In genomic region chr6:41580690-41581089, GRCh38 we compare ENCODE assay signal across 14 cellular contexts. TPM values are rescaled to one million over a fixed set of nuclear protein-coding genes. Genes with fewer than 3 reads are reported as not detected.
DNase-seq lines count a peak whose midpoint lies in the region; ATAC-seq and TF ChIP-seq lines count a peak whose summit lies in the region.
"Had no signal": no experiment of that assay in that cellular context is flagged by ENCODE, and none has a peak within 500 bp of the region (broad histone marks: within the 10 kb centered on the region; RNA-seq: fewer than 3 reads in every experiment).

No MANE protein-coding gene starts in this region.

- ATAC-seq in IMR-90 (ENCODE audit: low read depth) = no peak
- no peak for ATAC-seq in central memory CD8-positive, alpha-beta T cell (replicated peaks; ENCODE audit: extremely low read depth, poor library complexity, severe bottlenecking)

- CTCF ChIA-PET in Caco-2 (lab: Charles Lee) (no interaction called here), IMR-90 (lab: Yijun Ruan, JAX) (interaction anchor here (1.0 to 1.7 kb wide), 3 partner anchors 12 to 156 kb away, joined by 3 to 5 read pairs (median 5); no protein-coding TSS in a partner anchor)
- CTCF ChIA-PET in activated naive CD4-positive, alpha-beta T cell treated with anti-CD3 and anti-CD28 coated beads for 36 hours (lab: Charles Lee) = interaction anchor here (0.5 to 0.9 kb wide), 2 partner anchors 9 to 22 kb away, joined by 3 read pairs; no protein-coding TSS in a partner anchor

- no peak overlapping the region for H4K8ac ChIP-seq in IMR-90 (ENCODE audit: low read depth in 2 of 2, low read length in 2 of 2)

- dilution Hi-C loops in IMR-90 (cut with HindIII; ENCODE audit: low sequenced_read_pairs, unreplicated experiment) = no loop called here

- no peak overlapping the region for H3K23ac ChIP-seq in IMR-90 (ENCODE audit: low read depth, low read length)

- no peaks in the 10 kb centered on the region for H3K9me3 Mint-ChIP-seq in Caco-2 (ENCODE audit: unreplicated experiment)
- H3K9me3 Mint-ChIP-seq in central memory CD8-positive, alpha-beta T cell = no peaks in the 10 kb centered on the region
- H3K9me3 Mint-ChIP-seq in progenitor cell of endocrine pancreas (ENCODE audit: low read depth) = no peaks in the 10 kb centered on the region
- H3K9me3 Mint-ChIP-seq in activated naive CD4-positive, alpha-beta T cell treated with anti-CD3 and anti-CD28 coated beads for 36 hours = no peaks in the 10 kb centered on the region
- H3K9me3 Mint-ChIP-seq: CD4-positive, alpha-beta memory T cell had no signal

- H2AK9ac ChIP-seq in IMR-90 (replicated peaks; ENCODE audit: low read depth, low read length, poor library complexity) = peak overlapping the region; percentile 31

- H3K36me3 ChIP-seq in Caco-2 (ENCODE audit: control insufficient read depth, insufficient read depth, low read length) (peaks cover 10% of the 10 kb centered on the region; the same call in 1 of the 2 replicates), IMR-90 (ENCODE audit: control insufficient read depth, insufficient read depth, low read length) (peaks cover 6% of the 10 kb centered on the region; the same call in 1 of the 2 replicates)
- H3K36me3 ChIP-seq: BE2C had no signal

- no peak for TF ChIP-seq CTCF in Caco-2 (IDR thresholded peaks at IDR 0.05; ENCODE audit: insufficient read depth in 1 of 2, low read depth in 1 of 2, low read length in 1 of 2, severe bottlenecking in 1 of 2, unreplicated experiment in 1 of 2)
- no peak for TF ChIP-seq CTCF in IMR-90 (conservative IDR thresholded peaks at IDR 0.05; ENCODE audit: low read depth, low read length)
- no peak for TF ChIP-seq CTCF in progenitor cell of endocrine pancreas (IDR thresholded peaks at IDR 0.05; ENCODE audit: unreplicated experiment)

- H3K79me1 ChIP-seq in IMR-90 (ENCODE audit: low read depth in 1 of 2, low read length in 2 of 2) = peaks cover 10 to 48% of the 10 kb centered on the region in 2 experiments; a peak in 3 of 4 replicates

- H3K36me3 Mint-ChIP-seq in Caco-2 (ENCODE audit: insufficient read depth, unreplicated experiment) = peaks cover 86% of the 10 kb centered on the region
- H3K36me3 Mint-ChIP-seq in central memory CD8-positive, alpha-beta T cell (ENCODE audit: insufficient read depth) = peaks cover 5% of the 10 kb centered on the region
- peaks cover 11% of the 10 kb centered on the region for H3K36me3 Mint-ChIP-seq in progenitor cell of endocrine pancreas (ENCODE audit: insufficient read depth)
- H3K36me3 Mint-ChIP-seq in activated naive CD4-positive, alpha-beta T cell treated with anti-CD3 and anti-CD28 coated beads for 36 hours (ENCODE audit: low read depth) = peaks cover 3% of the 10 kb centered on the region

- H3K4me1 Mint-ChIP-seq in Caco-2 (ENCODE audit: low read depth, unreplicated experiment) = peaks cover 57% of the 10 kb centered on the region
- peaks cover 34% of the 10 kb centered on the region for H3K4me1 Mint-ChIP-seq in central memory CD8-positive, alpha-beta T cell
- peaks cover 55% of the 10 kb centered on the region for H3K4me1 Mint-ChIP-seq in progenitor cell of endocrine pancreas (ENCODE audit: low read depth)
- no peaks in the 10 kb centered on the region for H3K4me1 Mint-ChIP-seq in activated naive CD4-positive, alpha-beta T cell treated with anti-CD3 and anti-CD28 coated beads for 36 hours (ENCODE audit: low read depth)

- H4K5ac ChIP-seq in IMR-90 (ENCODE audit: low read depth, low read length) = no peak overlapping the region

- TF ChIP-seq RAD21 in IMR-90 (IDR thresholded peaks at IDR 0.05; ENCODE audit: low read length) = no peak

- H2BK5ac ChIP-seq in IMR-90 (ENCODE audit: low read depth, low read length, poor library complexity, severe bottlenecking) = no peak overlapping the region

- H3K9ac ChIP-seq in IMR-90 (ENCODE audit: low read depth, low read length) = no peak overlapping the region

- no peak overlapping the region for H3K4me3 Mint-ChIP-seq in Caco-2 (ENCODE audit: unreplicated experiment)
- no peak overlapping the region for H3K4me3 Mint-ChIP-seq in central memory CD8-positive, alpha-beta T cell
- H3K4me3 Mint-ChIP-seq in progenitor cell of endocrine pancreas (ENCODE audit: low read depth) = no peak overlapping the region
- H3K4me3 Mint-ChIP-seq in activated naive CD4-positive, alpha-beta T cell treated with anti-CD3 and anti-CD28 coated beads for 36 hours = no peak overlapping the region
- H3K4me3 Mint-ChIP-seq: CD4-positive, alpha-beta memory T cell had no signal

- in situ Hi-C loops in IMR-90 (cut with MboI; ENCODE audit: low sequenced_read_pairs) = loop anchor here (10.0 kb wide), 1 partner anchor 116 kb away; no protein-coding TSS in a partner anchor

- no peak overlapping the region for H2AFZ ChIP-seq in IMR-90 (replicated peaks; ENCODE audit: low read length, poor library complexity)

- H3K18ac ChIP-seq in IMR-90 (ENCODE audit: low read depth, low read length) = no peak overlapping the region

- no peak overlapping the region for H2BK120ac ChIP-seq in IMR-90 (ENCODE audit: low read depth, low read length)

- POLR2A ChIA-PET in Caco-2 (lab: Charles Lee) = no interaction called here
- POLR2A ChIA-PET in IMR-90 (lab: Charles Lee; ENCODE audit: unreplicated experiment) = no interaction called here

- H3K27ac ChIP-seq in IMR-90 (ENCODE audit: insufficient read depth, low read length) (no peak overlapping the region), caudate nucleus (ENCODE audit: low read depth, low read length) (no peak overlapping the region)

- intact Hi-C loops in Caco-2 (cut with micrococcal nuclease; ENCODE audit: unreplicated experiment) (no loop called here), IMR-90 (cut with micrococcal nuclease) (loop anchor here (1.0 to 2.0 kb wide), 2 partner anchors 34 to 117 kb away; partner anchors contain the start of gene FOXP4)
- intact Hi-C loops in activated naive CD4-positive, alpha-beta T cell treated with anti-CD3 and anti-CD28 coated beads for 36 hours (cut with micrococcal nuclease) = no loop called here

- H3K56ac ChIP-seq in IMR-90 (ENCODE audit: extremely low read depth, insufficient read depth, low read length) = no peak overlapping the region

- H3K27ac Mint-ChIP-seq in Caco-2 (ENCODE audit: unreplicated experiment) = peak overlapping the region; percentile 34
- peak overlapping the region; percentile 4 for H3K27ac Mint-ChIP-seq in central memory CD8-positive, alpha-beta T cell (ENCODE audit: low read depth)
- peak overlapping the region; percentile 67 for H3K27ac Mint-ChIP-seq in progenitor cell of endocrine pancreas
- no peak overlapping the region for H3K27ac Mint-ChIP-seq in activated naive CD4-positive, alpha-beta T cell treated with anti-CD3 and anti-CD28 coated beads for 36 hours
- H3K27ac Mint-ChIP-seq: CD4-positive, alpha-beta memory T cell had no signal

- no CpG with 5 or more reads among the region's 7 CpGs for WGBS in IMR-90 (ENCODE audit: extremely low coverage in 2 of 2, insufficient read length in 1 of 2), 2 experiments

- H4K91ac ChIP-seq in IMR-90 (ENCODE audit: insufficient read depth, low read depth, low read length) = no peak overlapping the region

- BruUV-seq in Caco-2 (replicated peaks; lab: Mats Ljungman, UMichigan) = no TSS peak
- no TSS peak for BruUV-seq in IMR-90 (replicated peaks; lab: Mats Ljungman, UMichigan)

- peaks cover 16% of the 10 kb centered on the region for H4K20me1 ChIP-seq in IMR-90 (ENCODE audit: insufficient read depth, low read length)

- H2BK20ac ChIP-seq in IMR-90 (ENCODE audit: low read depth, low read length) = no peak overlapping the region

- H3K4ac ChIP-seq in IMR-90 (ENCODE audit: low read depth, low read length) = no peak overlapping the region

- no peak for TF ChIP-seq POLR2A in IMR-90 (IDR thresholded peaks at IDR 0.05; ENCODE audit: low read depth, low read length)

- H3K4me1 ChIP-seq in Caco-2 (peaks cover 88% of the 10 kb centered on the region), IMR-90 (ENCODE audit: control insufficient read depth, insufficient read depth, low read length) (peaks cover 32% of the 10 kb centered on the region)

- no peak for DNase-seq in Caco-2
- no peak for DNase-seq in IMR-90
- no peak for DNase-seq in central memory CD8-positive, alpha-beta T cell (ENCODE audit: low spot score in 2 of 2)
- DNase-seq in progenitor cell of endocrine pancreas (ENCODE audit: low spot score, unreplicated experiment) = no peak
- DNase-seq in activated naive CD4-positive, alpha-beta T cell treated with anti-CD3 and anti-CD28 coated beads for 36 hours = no peak
- DNase-seq in caudate nucleus (lab: John Stamatoyannopoulos, UW) = no peak
- no peak for DNase-seq in GOT3 (lab: John Stamatoyannopoulos, UW)
- DNase-seq: CD4-positive, alpha-beta memory T cell; GF-D8; Karpas-422; NCI-H1105 treated with DMSO at 0.1 percent for 48 hours; NCI-H187 treated with DMSO at 0.1 percent for 48 hours; NCI-H748 treated with DMSO at 0.1 percent for 48 hours had no signal

- H3K9me3 ChIP-seq in Caco-2 (no peaks in the 10 kb centered on the region), IMR-90 (ENCODE audit: control insufficient read depth, insufficient read depth, low read length) (no peaks in the 10 kb centered on the region)
- H3K9me3 ChIP-seq: BE2C had no signal

- H3K14ac ChIP-seq in IMR-90 (replicated peaks; ENCODE audit: low read depth, low read length) = 0 out of 2 replicates have a peak overlapping the region, but pooled peaks have one; percentile 6

- H3K4me2 ChIP-seq in IMR-90 (ENCODE audit: low read depth, low read length) = no peak overlapping the region

- H3K27me3 Mint-ChIP-seq in Caco-2 (ENCODE audit: insufficient read depth, unreplicated experiment) (no peaks in the 10 kb centered on the region), progenitor cell of endocrine pancreas (no peaks in the 10 kb centered on the region)
- no peaks in the 10 kb centered on the region for H3K27me3 Mint-ChIP-seq in central memory CD8-positive, alpha-beta T cell
- no peaks in the 10 kb centered on the region for H3K27me3 Mint-ChIP-seq in activated naive CD4-positive, alpha-beta T cell treated with anti-CD3 and anti-CD28 coated beads for 36 hours (ENCODE audit: low read depth)
- H3K27me3 Mint-ChIP-seq: CD4-positive, alpha-beta memory T cell had no signal

- H3K9me1 ChIP-seq in IMR-90 (ENCODE audit: insufficient read depth, low read length) = peaks cover 33% of the 10 kb centered on the region

- no peak overlapping the region for H2BK15ac ChIP-seq in IMR-90 (ENCODE audit: low read depth, low read length)

- H3K4me3 ChIP-seq in Caco-2 (ENCODE audit: low read depth, low read length) (no peak overlapping the region), IMR-90 (ENCODE audit: insufficient read depth, low read depth, low read length) (no peak overlapping the region)

- H3K27me3 ChIP-seq in Caco-2 (replicated peaks; ENCODE audit: control insufficient read depth, insufficient read depth, low read length) (no peaks in the 10 kb centered on the region), IMR-90 (ENCODE audit: control insufficient read depth, insufficient read depth, low read length) (no peaks in the 10 kb centered on the region)
- H3K27me3 ChIP-seq: BE2C had no signal

- H2AK5ac ChIP-seq in IMR-90 (ENCODE audit: low read depth, low read length) = 0 out of 2 replicates have a peak overlapping the region, but pooled peaks have one; percentile 28

RNA-seq across cellular contexts. Expression of gene FOXP4, which starts 34.5 kb away (rescaled TPM):
- total RNA-seq in Caco-2 (2022) (108 and 117 TPM in 2 replicates), IMR-90 (2012; rRNA removed) (0.72 and 0.83 TPM in 2 replicates), progenitor cell of endocrine pancreas (124 and 137 TPM in 2 replicates)
- 9.5 and 10.4 TPM in 2 replicates for polyA plus RNA-seq in IMR-90 (2012; rRNA removed)
- 6.0 and 13.9 TPM in 2 replicates for polyA plus RNA-seq in IMR-90 (2012; cell fraction: cytosol; rRNA removed)
- polyA plus RNA-seq in IMR-90 (2012; cell fraction: nucleus; rRNA removed; ENCODE audit: low replicate concordance) = 9.7 and 21.6 TPM in 2 replicates
- 10 to 100 TPM; 15.9 to 16.0 TPM for total RNA-seq in activated naive CD4-positive, alpha-beta T cell treated with anti-CD3 and anti-CD28 coated beads for 36 hours

RNA-seq across cellular contexts. Expression of gene MDFI, which starts 57.6 kb away (rescaled TPM):
- total RNA-seq in Caco-2 (2022) (0.51 TPM in 1 of 2 replicates, not detected in the other), IMR-90 (2012; rRNA removed) (0.18 and 0.28 TPM in 2 replicates), progenitor cell of endocrine pancreas (48.3 and 59.4 TPM in 2 replicates)
- polyA plus RNA-seq in IMR-90 (2012; rRNA removed) = 0.29 and 0.36 TPM in 2 replicates
- polyA plus RNA-seq in IMR-90 (2012; cell fraction: cytosol; rRNA removed) = 0.21 and 0.36 TPM in 2 replicates
- 0.08 and 0.32 TPM in 2 replicates for polyA plus RNA-seq in IMR-90 (2012; cell fraction: nucleus; rRNA removed; ENCODE audit: low replicate concordance)
- total RNA-seq in activated naive CD4-positive, alpha-beta T cell treated with anti-CD3 and anti-CD28 coated beads for 36 hours = not detected
- total RNA-seq: CD4-positive, alpha-beta memory T cell had no signal
- polyA plus RNA-seq: CD4-positive, alpha-beta memory T cell had no signal

Comparison
In these comparisons a context has a peak if more than half of its experiments do, and no peak if none do; other contexts are left out.
1. RNA of gene MDFI, which starts 57.6 kb away (total RNA-seq): 48.3 to 59.4 TPM in progenitor cell of endocrine pancreas; 0.51 TPM in Caco-2, 0.18 to 0.28 TPM in IMR-90 and not detected in activated naive CD4-positive, alpha-beta T cell treated with anti-CD3 and anti-CD28 coated beads for 36 hours; every median in the first group is over 10 times any median in the second.